ENCODE assay signal across 26 cellular contexts in the genomic region with DNA sequence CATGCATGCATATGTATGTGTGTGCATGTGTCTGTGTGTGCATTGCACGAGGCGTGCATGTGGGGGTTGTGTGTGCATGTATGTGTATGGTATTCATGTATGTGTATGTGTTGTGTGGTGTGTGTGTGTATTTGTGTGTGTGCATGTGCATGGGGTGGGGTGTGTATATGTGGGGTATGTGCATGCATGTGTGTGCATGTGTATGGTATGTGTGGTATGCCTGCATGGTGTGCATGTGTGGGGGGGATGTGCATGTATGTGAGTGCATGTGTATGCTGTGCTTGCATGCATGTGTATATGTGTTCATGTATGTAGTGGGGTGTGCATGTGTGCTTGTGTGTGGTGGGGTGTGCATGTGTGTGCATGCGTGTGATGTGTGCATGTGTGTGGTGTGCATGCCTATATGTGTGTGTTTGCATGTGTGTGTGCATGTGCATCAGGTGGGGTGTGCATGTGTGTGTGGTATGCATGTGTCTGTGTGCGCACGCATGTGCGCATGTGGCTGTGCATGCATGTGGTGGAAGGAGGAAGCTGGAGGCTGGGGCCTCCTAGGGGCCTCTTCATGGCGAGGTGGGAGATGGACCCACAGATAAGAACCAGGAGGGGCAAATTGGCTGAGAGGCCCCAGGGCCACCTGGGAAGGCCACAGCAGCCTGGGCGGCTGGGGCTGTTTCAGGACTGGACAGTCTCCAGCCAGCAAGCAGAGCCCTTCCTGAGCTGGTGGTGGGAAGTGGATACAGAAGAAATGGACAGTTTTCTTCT. TPM values are rescaled to one million over a fixed set of nuclear protein-coding genes. Genes with fewer than 3 reads are reported as not detected.
"Had no signal": no experiment of that assay in that cellular context is flagged by ENCODE, and none has a peak within 500 bp of the region (broad histone marks: within the 10 kb centered on the region; RNA-seq: fewer than 3 reads in every experiment).

No MANE protein-coding gene starts in this region.

- H3K27ac ChIP-seq: body of pancreas, colonic mucosa, left ventricle myocardium inferior, neutrophil, parathyroid adenoma, thyroid gland, vagina had no signal

- H3K4me1 Mint-ChIP-seq: activated CD4-positive, alpha-beta memory T cell treated with anti-CD3 and anti-CD28 coated beads, Interleukin-2, amount 10 ng/mL, durations not matched to agents 7 days and 5 days; activated CD8-positive, alpha-beta memory T cell treated with anti-CD3 and anti-CD28 coated beads, Interleukin-2, amount 10 ng/mL, durations not matched to agents 7 days and 5 days; activated naive CD8-positive, alpha-beta T cell treated with anti-CD3 and anti-CD28 coated beads, Interleukin-2, amount 10 ng/mL, durations not matched to agents 7 days and 5 days; naive thymus-derived CD8-positive, alpha-beta T cell; T-cell had no signal

- FAIRE-seq: frontal cortex had no signal

- H3K4me1 ChIP-seq: body of pancreas, colonic mucosa, left ventricle myocardium inferior, parathyroid adenoma, vagina had no signal

- H3K4me3 Mint-ChIP-seq: activated CD4-positive, alpha-beta memory T cell treated with anti-CD3 and anti-CD28 coated beads, Interleukin-2, amount 10 ng/mL, durations not matched to agents 7 days and 5 days; activated CD8-positive, alpha-beta memory T cell treated with anti-CD3 and anti-CD28 coated beads, Interleukin-2, amount 10 ng/mL, durations not matched to agents 7 days and 5 days; activated naive CD8-positive, alpha-beta T cell treated with anti-CD3 and anti-CD28 coated beads, Interleukin-2, amount 10 ng/mL, durations not matched to agents 7 days and 5 days; memory B cell; naive thymus-derived CD8-positive, alpha-beta T cell; T-cell had no signal

- H2AFZ ChIP-seq: parathyroid adenoma had no signal

- H3K27me3 ChIP-seq: body of pancreas, colonic mucosa, thyroid gland, vagina had no signal

- H3K27me3 Mint-ChIP-seq: activated CD8-positive, alpha-beta memory T cell treated with anti-CD3 and anti-CD28 coated beads, Interleukin-2, amount 10 ng/mL, durations not matched to agents 7 days and 5 days had no signal

- ATAC-seq: activated CD8-positive, alpha-beta memory T cell treated with anti-CD3 and anti-CD28 coated beads, Interleukin-2, amount 10 ng/mL, durations not matched to agents 7 days and 5 days; body of pancreas; naive thymus-derived CD8-positive, alpha-beta T cell; T-cell had no signal

- H3K9me3 ChIP-seq: body of pancreas, colonic mucosa, left ventricle myocardium inferior, neutrophil, thyroid gland, vagina had no signal

- H3K27ac Mint-ChIP-seq: activated CD4-positive, alpha-beta memory T cell treated with anti-CD3 and anti-CD28 coated beads, Interleukin-2, amount 10 ng/mL, durations not matched to agents 7 days and 5 days; activated CD8-positive, alpha-beta memory T cell treated with anti-CD3 and anti-CD28 coated beads, Interleukin-2, amount 10 ng/mL, durations not matched to agents 7 days and 5 days; activated naive CD8-positive, alpha-beta T cell treated with anti-CD3 and anti-CD28 coated beads, Interleukin-2, amount 10 ng/mL, durations not matched to agents 7 days and 5 days; memory B cell; naive thymus-derived CD8-positive, alpha-beta T cell; T-cell had no signal

- H3K4me3 ChIP-seq: body of pancreas, colonic mucosa, left ventricle myocardium inferior, thyroid gland, vagina had no signal

- H3K9me3 Mint-ChIP-seq: naive thymus-derived CD8-positive, alpha-beta T cell; T-cell had no signal

- H3K79me2 ChIP-seq: parathyroid adenoma had no signal

- H3K36me3 Mint-ChIP-seq: activated CD8-positive, alpha-beta memory T cell treated with anti-CD3 and anti-CD28 coated beads, Interleukin-2, amount 10 ng/mL, durations not matched to agents 7 days and 5 days; activated naive CD8-positive, alpha-beta T cell treated with anti-CD3 and anti-CD28 coated beads, Interleukin-2, amount 10 ng/mL, durations not matched to agents 7 days and 5 days; memory B cell; naive thymus-derived CD8-positive, alpha-beta T cell; T-cell had no signal

- H3K9ac ChIP-seq: parathyroid adenoma had no signal

- DNase-seq: activated CD4-positive, alpha-beta memory T cell treated with anti-CD3 and anti-CD28 coated beads, Interleukin-2, amount 10 ng/mL, durations not matched to agents 7 days and 5 days; activated CD4-positive, alpha-beta T cell treated with anti-CD3 and anti-CD28 coated beads for 48 hours; activated CD4-positive, CD25-positive, alpha-beta regulatory T cell; activated CD8-positive, alpha-beta memory T cell treated with anti-CD3 and anti-CD28 coated beads, Interleukin-2, amount 10 ng/mL, durations not matched to agents 7 days and 5 days; activated naive CD8-positive, alpha-beta T cell treated with anti-CD3 and anti-CD28 coated beads, Interleukin-2, amount 10 ng/mL, durations not matched to agents 7 days and 5 days; amygdala; body of pancreas; caudate nucleus; colonic mucosa; erythroblast; left ventricle myocardium inferior; naive thymus-derived CD8-positive, alpha-beta T cell; stimulated activated CD4-positive, alpha-beta T cell treated with anti-CD3 and anti-CD28 coated beads, Interleukin-12 subunit alpha, Interleukin-12 subunit beta, amount 100 ng/mL, for 4 hours; stimulated activated CD4-positive, alpha-beta T cell treated with anti-CD3 and anti-CD28 coated beads, Interleukin-1b, Interleukin-23, amount 100 ng/mL, for 48 hours; stimulated activated CD8-positive, alpha-beta memory T cell treated with anti-CD3 and anti-CD28 coated beads, Interleukin-4, amount 100 ng/mL, for 48 hours; stimulated activated naive CD4-positive, alpha-beta T cell treated with Interleukin-2 at 50 U/mL for 16 hours; thyroid gland had no signal

- H3K36me3 ChIP-seq: colonic mucosa, left ventricle myocardium inferior, neutrophil, thyroid gland, vagina had no signal

RNA-seq across cellular contexts. Expression of gene WNT3A, which starts 39.8 kb away (rescaled TPM):
- total RNA-seq: activated CD4-positive, alpha-beta memory T cell treated with anti-CD3 and anti-CD28 coated beads, Interleukin-2, amount 10 ng/mL, durations not matched to agents 7 days and 5 days; activated CD8-positive, alpha-beta memory T cell treated with anti-CD3 and anti-CD28 coated beads, Interleukin-2, amount 10 ng/mL, durations not matched to agents 7 days and 5 days; activated naive CD8-positive, alpha-beta T cell treated with anti-CD3 and anti-CD28 coated beads, Interleukin-2, amount 10 ng/mL, durations not matched to agents 7 days and 5 days; body of pancreas; colonic mucosa; frontal cortex; kidney epithelial cell; left ventricle myocardium inferior; naive thymus-derived CD8-positive, alpha-beta T cell; renal cortical epithelial cell; subcutaneous adipose tissue; thyroid gland; vagina had no signal
- polyA plus RNA-seq: naive thymus-derived CD8-positive, alpha-beta T cell had no signal
